21 cellular contexts compared by ENCODE assay signal in genomic region chr12:81389550-81390099, GRCh38.
A peak's percentile ranks its signal among the peaks of the same experiment; 100 is the strongest.
DNase-seq lines count a peak whose midpoint lies in the region; ATAC-seq, FAIRE-seq and TF ChIP-seq lines count a peak whose summit lies in the region.
"Had no signal": no experiment of that assay in that cellular context is flagged by ENCODE, and none has a peak within 500 bp of the region (broad histone marks: within the 10 kb centered on the region; RNA-seq: fewer than 3 reads in every experiment).

No MANE protein-coding gene starts in this region.

- H3K18ac ChIP-seq in IMR-90 (ENCODE audit: low read depth, low read length) (no peak overlapping the region), H1 (ENCODE audit: extremely low read depth, low read length) (no peak overlapping the region)

- H3K56ac ChIP-seq in IMR-90 (ENCODE audit: extremely low read depth, insufficient read depth, low read length) (no peak overlapping the region), H1 (replicated peaks; ENCODE audit: insufficient read length, low read depth, low read length) (no peak overlapping the region)

- H2BK20ac ChIP-seq in IMR-90 (ENCODE audit: low read depth, low read length) (no peak overlapping the region), H1 (ENCODE audit: low read length) (no peak overlapping the region)

- ATAC-seq in IMR-90 (ENCODE audit: low read depth), result no peak
- no peak for ATAC-seq in HG02884 (IDR thresholded peaks at IDR 0.05; ENCODE audit: unreplicated experiment)
- no peak for ATAC-seq in left ventricle myocardium superior
- ATAC-seq: CD8-positive, alpha-beta T cell; GM23338 had no signal

- dilution Hi-C loops in IMR-90 (cut with HindIII; ENCODE audit: low sequenced_read_pairs, unreplicated experiment), result no loop called here

- whole genome bisulfite sequencing in IMR-90 (ENCODE audit: extremely low coverage in 2 of 2, insufficient read length in 1 of 2), 2 experiments, result no CpG with 5 or more reads among the region's 7 CpGs
- 92% methylated on average over 7 of the region's 7 CpGs; no CpG with 5 or more reads in 1 of the 2 experiments for WGBS in H1 (ENCODE audit: extremely low coverage in 1 of 2, insufficient coverage in 1 of 2, insufficient read length in 1 of 2, insufficient replicate concordance in 2 of 2, low coverage in 1 of 2, low lambda C conversion rate in 2 of 2, missing lambda C conversion rate in 1 of 2), 2 experiments

- no peak overlapping the region for H2AK9ac ChIP-seq in IMR-90 (replicated peaks; ENCODE audit: low read depth, low read length, poor library complexity)

- H2BK120ac ChIP-seq in IMR-90 (ENCODE audit: low read depth, low read length) (no peak overlapping the region), H1 (replicated peaks; ENCODE audit: low read depth, low read length) (no peak overlapping the region)

- POLR2A ChIA-PET in IMR-90 (lab: Charles Lee; ENCODE audit: unreplicated experiment) (no interaction called here), H1 (lab: Charles Lee; ENCODE audit: partially characterized antibody) (no interaction called here)

- H3K9me3 ChIP-seq in IMR-90 (ENCODE audit: control insufficient read depth, insufficient read depth, low read length) (no peaks in the 10 kb centered on the region), H1 (ENCODE audit: insufficient read depth in 2 of 2, low read depth in 1 of 2, low read length in 1 of 2) (no peaks in the 10 kb centered on the region)
- H3K9me3 ChIP-seq: BLaER1, Caco-2, HAP-1 had no signal

- H3K9ac ChIP-seq in IMR-90 (ENCODE audit: low read depth, low read length), result no peak overlapping the region
- H3K9ac ChIP-seq in H1 (replicated peaks in 1 of 4; ENCODE audit: extremely low read depth in 1 of 4, low read depth in 3 of 4, low read length in 3 of 4), result no peak overlapping the region
- H3K9ac ChIP-seq: BLaER1 had no signal

- no peaks in the 10 kb centered on the region for H3K36me3 ChIP-seq in IMR-90 (ENCODE audit: control insufficient read depth, insufficient read depth, low read length)
- H3K36me3 ChIP-seq in H1 (ENCODE audit: control insufficient read depth in 2 of 4, insufficient read depth in 4 of 4, low read length in 3 of 4), result no peaks in the 10 kb centered on the region
- H3K36me3 ChIP-seq: BLaER1, HAP-1 had no signal

- TF ChIP-seq POLR2A in IMR-90 (IDR thresholded peaks at IDR 0.05; ENCODE audit: low read depth, low read length) (no peak), H1 (IDR thresholded peaks at IDR 0.05; ENCODE audit: control extremely low read depth in 1 of 2, low read depth in 2 of 2, low read length in 2 of 2) (no peak)

- H3K23ac ChIP-seq in IMR-90 (ENCODE audit: low read depth, low read length) (no peak overlapping the region), H1 (ENCODE audit: insufficient read length) (no peak overlapping the region)

- DNase-seq in D721Med (ENCODE audit: insufficient read length, low spot score) (no peak), IMR-90 (no peak), H1 (ENCODE audit: low read depth in 1 of 2, low spot score in 2 of 2) (no peak), fibroblast of villous mesenchyme (ENCODE audit: low read depth) (peak; percentile 25), DMS79 treated with DMSO at 0.1 percent for 48 hours (lab: John Stamatoyannopoulos, UW) (no peak), left ventricle myocardium superior (no peak)
- no peak for DNase-seq in activated CD4-positive, alpha-beta T cell treated with anti-CD3 and anti-CD28 coated beads for 4 hours
- DNase-seq: Caco-2; CD4-positive, CD25-positive, alpha-beta regulatory T cell; CD8-positive, alpha-beta T cell; DMS 273 treated with DMSO at 0.1 percent for 48 hours; DMS79; GF-D8 had no signal

- BruUV-seq in IMR-90 (replicated peaks; lab: Mats Ljungman, UMichigan), result no TSS peak

- no peak for TF ChIP-seq EP300 in H1 (IDR thresholded peaks at IDR 0.05; ENCODE audit: borderline replicate concordance in 1 of 2, low read depth in 2 of 2, low read length in 2 of 2)

- H3K79me1 ChIP-seq in IMR-90 (ENCODE audit: low read depth in 1 of 2, low read length in 2 of 2) (no peaks in the 10 kb centered on the region), H1 (ENCODE audit: low read depth, low read length) (no peaks in the 10 kb centered on the region)

- no peaks in the 10 kb centered on the region for H3K79me2 ChIP-seq in H1 (ENCODE audit: control insufficient read depth in 1 of 2, insufficient read depth in 2 of 2, low read length in 2 of 2)

- H2AK5ac ChIP-seq in IMR-90 (ENCODE audit: low read depth, low read length), result no peak overlapping the region
- H2AK5ac ChIP-seq in H1 (ENCODE audit: low read depth, low read length), result no peak overlapping the region

- no peak overlapping the region for H2AFZ ChIP-seq in IMR-90 (replicated peaks; ENCODE audit: low read length, poor library complexity)
- no peak overlapping the region for H2AFZ ChIP-seq in H1 (ENCODE audit: low read length)
- H2AFZ ChIP-seq: GM23338 had no signal

- H3K14ac ChIP-seq in IMR-90 (replicated peaks; ENCODE audit: low read depth, low read length), result no peak overlapping the region
- no peak overlapping the region for H3K14ac ChIP-seq in H1 (ENCODE audit: insufficient read length)

- H3K27me3 ChIP-seq in IMR-90 (ENCODE audit: control insufficient read depth, insufficient read depth, low read length) (no peaks in the 10 kb centered on the region), H1 (replicated peaks in 1 of 4; ENCODE audit: control insufficient read depth in 3 of 4, extremely low read depth in 1 of 4, insufficient read depth in 3 of 4, low read length in 3 of 4) (no peaks in the 10 kb centered on the region)
- H3K27me3 ChIP-seq: BLaER1 had no signal

- no peak for TF ChIP-seq CTCF in D721Med (IDR thresholded peaks at IDR 0.05; ENCODE audit: insufficient read depth, missing control alignments)
- no peak for TF ChIP-seq CTCF in IMR-90 (conservative IDR thresholded peaks at IDR 0.05; ENCODE audit: low read depth, low read length)
- TF ChIP-seq CTCF in H1 (IDR thresholded peaks at IDR 0.05; ENCODE audit: control extremely low read depth in 1 of 3, insufficient read depth in 1 of 3, low read depth in 1 of 3, low read length in 3 of 3), result no peak
- TF ChIP-seq CTCF in fibroblast of villous mesenchyme (IDR thresholded peaks at IDR 0.05; ENCODE audit: insufficient read depth, low read depth, low read length), result no peak

- no peak overlapping the region for H3K4ac ChIP-seq in IMR-90 (ENCODE audit: low read depth, low read length)
- no peak overlapping the region for H3K4ac ChIP-seq in H1 (replicated peaks; ENCODE audit: insufficient read length, low read depth, low read length)

- H3K4me2 ChIP-seq in IMR-90 (ENCODE audit: low read depth, low read length) (no peak overlapping the region), H1 (ENCODE audit: insufficient read depth in 1 of 2, low read depth in 2 of 2, low read length in 2 of 2) (no peak overlapping the region)
- H3K4me2 ChIP-seq: BLaER1, GM23338 had no signal

- no peak overlapping the region for H2BK5ac ChIP-seq in IMR-90 (ENCODE audit: low read depth, low read length, poor library complexity, severe bottlenecking)
- no peak overlapping the region for H2BK5ac ChIP-seq in H1 (ENCODE audit: low read depth, low read length)

- CTCF ChIA-PET in IMR-90 (lab: Yijun Ruan, JAX) (no interaction called here), H1 (lab: Charles Lee; ENCODE audit: partially characterized antibody) (no interaction called here)

- H4K20me1 ChIP-seq in IMR-90 (ENCODE audit: insufficient read depth, low read length) (no peaks in the 10 kb centered on the region), H1 (replicated peaks in 1 of 2; ENCODE audit: control insufficient read depth in 1 of 2, insufficient read depth in 2 of 2, low read length in 2 of 2) (no peaks in the 10 kb centered on the region)
- H4K20me1 ChIP-seq: BLaER1 had no signal

- TF ChIP-seq RAD21 in IMR-90 (IDR thresholded peaks at IDR 0.05; ENCODE audit: low read length), result no peak
- TF ChIP-seq RAD21 in H1 (IDR thresholded peaks at IDR 0.05 in 1 of 2, conservative IDR thresholded peaks at IDR 0.05 in 1 of 2; ENCODE audit: low read depth in 2 of 2, low read length in 2 of 2), result no peak

- H2BK15ac ChIP-seq in IMR-90 (ENCODE audit: low read depth, low read length) (no peak overlapping the region), H1 (ENCODE audit: low read length) (no peak overlapping the region)

- H2BK12ac ChIP-seq in H1 (ENCODE audit: low read depth, low read length), result no peak overlapping the region

- in situ Hi-C loops in IMR-90 (cut with MboI; ENCODE audit: low sequenced_read_pairs), result no loop called here

- no peak overlapping the region for H4K91ac ChIP-seq in IMR-90 (ENCODE audit: insufficient read depth, low read depth, low read length)
- H4K91ac ChIP-seq in H1 (replicated peaks; ENCODE audit: insufficient read length, low read length), result no peak overlapping the region

- H3K27ac ChIP-seq in IMR-90 (ENCODE audit: insufficient read depth, low read length) (no peak overlapping the region), H1 (ENCODE audit: low read depth, low read length) (no peak overlapping the region)
- H3K27ac ChIP-seq: BLaER1, C4-2B had no signal

- H4K5ac ChIP-seq in IMR-90 (ENCODE audit: low read depth, low read length), result no peak overlapping the region
- H4K5ac ChIP-seq in H1 (ENCODE audit: insufficient read length, low read depth, low read length), result no peak overlapping the region

- H3K4me3 ChIP-seq in IMR-90 (ENCODE audit: insufficient read depth, low read depth, low read length) (no peak overlapping the region), H1 (ENCODE audit: extremely low read depth in 1 of 4, insufficient read depth in 2 of 4, low read depth in 3 of 4, low read length in 4 of 4) (no peak overlapping the region), fibroblast of villous mesenchyme (ENCODE audit: low read depth, low read length) (no peak overlapping the region)
- H3K4me3 ChIP-seq: BLaER1, GM23338, HAP-1 had no signal

- H3K9me1 ChIP-seq in IMR-90 (ENCODE audit: insufficient read depth, low read length), result no peaks in the 10 kb centered on the region

- H3K4me1 ChIP-seq in IMR-90 (ENCODE audit: control insufficient read depth, insufficient read depth, low read length), result no peaks in the 10 kb centered on the region
- H3K4me1 ChIP-seq in H1 (replicated peaks in 1 of 4; ENCODE audit: control insufficient read depth in 3 of 4, insufficient read depth in 4 of 4, low read length in 3 of 4), result no peaks in the 10 kb centered on the region
- H3K4me1 ChIP-seq: BLaER1, Caco-2, HAP-1 had no signal

- FAIRE-seq in D721Med (lab: Jason Lieb, UNC), result peak; percentile 56
- FAIRE-seq in H1 (lab: Jason Lieb, UNC), result no peak
- FAIRE-seq: GM12891, GM18507, H54 had no signal

- intact Hi-C loops in IMR-90 (cut with micrococcal nuclease), result no loop called here
- intact Hi-C loops in left ventricle myocardium superior (cut with micrococcal nuclease), result no loop called here

- H4K8ac ChIP-seq in IMR-90 (ENCODE audit: low read depth in 2 of 2, low read length in 2 of 2) (no peak overlapping the region), H1 (ENCODE audit: extremely low read depth, insufficient read depth, low read length) (no peak overlapping the region)

- no peaks in the 10 kb centered on the region for H3K23me2 ChIP-seq in H1 (ENCODE audit: low read depth, low read length)

TF ChIP-seq in IMR-90, 13 proteins besides CTCF, POLR2A, EP300 and RAD21:
- TF ChIP-seq BHLHE40 (IDR thresholded peaks at IDR 0.05; ENCODE audit: low read depth, low read length), result no peak
- TF ChIP-seq CEBPB (IDR thresholded peaks at IDR 0.05; ENCODE audit: low read depth, low read length), result peak; percentile 89
